17 cellular contexts compared by ENCODE assay signal in the genomic region with DNA sequence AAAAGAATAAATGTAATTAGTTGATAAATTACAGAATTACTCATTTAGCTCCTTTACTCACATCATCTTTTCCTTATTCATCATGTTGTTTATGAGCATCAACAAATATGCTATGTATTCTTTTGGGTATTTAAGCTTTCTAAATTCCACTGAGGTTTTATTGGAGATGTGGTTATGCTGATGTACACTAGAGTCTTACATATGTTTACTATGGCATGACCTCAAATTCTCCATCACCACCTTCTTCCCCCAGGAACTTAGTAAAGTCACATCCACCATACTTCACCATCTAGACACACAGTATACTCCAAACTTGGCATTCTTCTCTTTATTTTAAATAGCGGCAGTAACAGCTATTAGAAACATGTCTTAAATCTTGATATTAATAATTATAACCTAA.
"Had no signal": no experiment of that assay in that cellular context is flagged by ENCODE, and none has a peak within 500 bp of the region (broad histone marks: within the 10 kb centered on the region; RNA-seq: fewer than 3 reads in every experiment).

No MANE protein-coding gene starts in this region.

- H3K27ac Mint-ChIP-seq: activated naive CD4-positive, alpha-beta T cell treated with anti-CD3 and anti-CD28 coated beads for 36 hours; nephron; type B pancreatic cell; WTC11 had no signal

- H3K4me3 ChIP-seq: adrenal gland, dorsolateral prefrontal cortex, esophagus muscularis mucosa, gastrocnemius medialis, heart right ventricle, left ventricle myocardium inferior, suprapubic skin had no signal

- H3K9me3 ChIP-seq: adrenal gland, esophagus muscularis mucosa, gastrocnemius medialis, heart right ventricle, left ventricle myocardium inferior, suprapubic skin had no signal

- H3K9me3 Mint-ChIP-seq: activated naive CD4-positive, alpha-beta T cell treated with anti-CD3 and anti-CD28 coated beads for 36 hours; nephron; type B pancreatic cell; WTC11 had no signal

- H3K36me3 ChIP-seq: adrenal gland had no signal

- H3K4me1 Mint-ChIP-seq: nephron, WTC11 had no signal

- H3K27me3 Mint-ChIP-seq: type B pancreatic cell had no signal

- H3K4me3 Mint-ChIP-seq: activated naive CD4-positive, alpha-beta T cell treated with anti-CD3 and anti-CD28 coated beads for 36 hours; nephron; type B pancreatic cell; WTC11 had no signal

- H3K4me1 ChIP-seq: esophagus muscularis mucosa, heart right ventricle, left ventricle myocardium inferior, suprapubic skin had no signal

- ATAC-seq: gastrocnemius medialis; heart right ventricle; stimulated activated naive CD8-positive, alpha-beta T cell treated with anti-CD3 and anti-CD28 coated beads, Interleukin-15, Interleukin-2, amounts not matched to agents 100 U/mL and 50 U/mL, for 24 hours; WTC11 had no signal

- H3K27ac ChIP-seq: adrenal gland, esophagus muscularis mucosa, gastrocnemius medialis, heart right ventricle, left ventricle myocardium inferior, suprapubic skin had no signal

- H3K27me3 ChIP-seq: adrenal gland, dorsolateral prefrontal cortex, esophagus muscularis mucosa, gastrocnemius medialis, heart right ventricle, suprapubic skin had no signal

- DNase-seq: activated CD4-positive, alpha-beta T cell treated with anti-CD3 and anti-CD28 coated beads for 48 hours; activated CD8-positive, alpha-beta memory T cell treated with anti-CD3 and anti-CD28 coated beads for 24 hours; activated naive CD4-positive, alpha-beta T cell treated with anti-CD3 and anti-CD28 coated beads for 36 hours; adrenal gland; cerebellar nuclear complex; dorsolateral prefrontal cortex; gastrocnemius medialis; heart right ventricle; left ventricle myocardium inferior; mesendoderm; stimulated activated CD4-positive, alpha-beta T cell treated with anti-CD3 and anti-CD28 coated beads, Interleukin-2, amount 100 ng/mL, for 48 hours; stimulated activated naive CD8-positive, alpha-beta T cell treated with anti-CD3 and anti-CD28 coated beads, Interleukin-15, Interleukin-2, amounts not matched to agents 100 U/mL and 50 U/mL, for 24 hours had no signal
